Comparison of ENCODE assay signal across 8 cellular contexts in genomic region chr3:45688882-45689786, GRCh38. TPM values are rescaled to one million over a fixed set of nuclear protein-coding genes. Genes with fewer than 3 reads are reported as not detected.
DNase-seq lines count a peak whose midpoint lies in the region; ATAC-seq and TF ChIP-seq lines count a peak whose summit lies in the region.

Gene SACM1L, plus strand, starts transcription at chr3:45689396. Its CDS starts 70 bp downstream, at chr3:45689466.

- H3K4me1 Mint-ChIP-seq in natural killer cell treated with Interleukin-12 subunit alpha and Interleukin-12 subunit beta and Interleukin-15 and Interleukin-18, amount 100 ng/mL, for 72 hours (ENCODE audit: low read depth in 2 of 2) = peaks cover 46 to 53% of the 10 kb centered on the region in 2 donors

- no peaks in the 10 kb centered on the region for H3K27me3 ChIP-seq in H7 (ENCODE audit: control insufficient read depth, insufficient read depth, low read length)

- peak within 1 kb of the TSS; percentile 93 for H3K4me3 Mint-ChIP-seq in natural killer cell treated with Interleukin-12 subunit alpha and Interleukin-12 subunit beta and Interleukin-15 and Interleukin-18, amount 100 ng/mL, for 72 hours

- no peak for TF ChIP-seq CTCF in fibroblast of pulmonary artery (IDR thresholded peaks at IDR 0.05; ENCODE audit: low read length, missing control alignments)

- no peaks in the 10 kb centered on the region for H3K9me3 Mint-ChIP-seq in natural killer cell treated with Interleukin-12 subunit alpha and Interleukin-12 subunit beta and Interleukin-15 and Interleukin-18, amount 100 ng/mL, for 72 hours

- DNase-seq in ELF-1 (ENCODE audit: low read depth, low spot score) (peak; percentile 99), H7 (peak; percentile 90), M059J (ENCODE audit: low read depth) (peak; percentile 96), SHP77 (lab: John Stamatoyannopoulos, UW) (peak; percentile 97 to 98), fibroblast of pulmonary artery (ENCODE audit: low read depth) (peak; percentile 99)
- peak; percentile 95 for DNase-seq in activated effector memory CD4-positive, alpha-beta T cell treated with Interleukin-2 at 50 U/mL for 16 hours
- peak; percentile 99 for DNase-seq in natural killer cell treated with Interleukin-12 subunit alpha and Interleukin-12 subunit beta and Interleukin-15 and Interleukin-18, amount 100 ng/mL, for 72 hours (ENCODE audit: low spot score)
- peak; percentile 97 for DNase-seq in stimulated activated naive CD8-positive, alpha-beta T cell treated with anti-CD3 and anti-CD28 coated beads, Interleukin-15, Interleukin-2, amounts not matched to agents 100 U/mL and 50 U/mL, for 24 hours

- ATAC-seq in natural killer cell treated with Interleukin-12 subunit alpha and Interleukin-12 subunit beta and Interleukin-15 and Interleukin-18, amount 100 ng/mL, for 72 hours = peak; percentile 92 to 95
- peak; percentile 85 for ATAC-seq in stimulated activated naive CD8-positive, alpha-beta T cell treated with anti-CD3 and anti-CD28 coated beads, Interleukin-15, Interleukin-2, amounts not matched to agents 100 U/mL and 50 U/mL, for 24 hours

- peak within 1 kb of the TSS; percentile 91 for H3K4me3 ChIP-seq in H7 (ENCODE audit: insufficient read depth, low read depth, low read length)
- peak within 1 kb of the TSS; percentile 62 for H3K4me3 ChIP-seq in fibroblast of pulmonary artery (replicated peaks; ENCODE audit: low read depth, low read length)

- no peaks in the 10 kb centered on the region; the same call in none of the 2 replicates for H3K36me3 ChIP-seq in H7 (replicated peaks; ENCODE audit: control insufficient read depth, insufficient read depth, low read length)

- H3K36me3 Mint-ChIP-seq in natural killer cell treated with Interleukin-12 subunit alpha and Interleukin-12 subunit beta and Interleukin-15 and Interleukin-18, amount 100 ng/mL, for 72 hours = peaks cover 32% of the 10 kb centered on the region

- peak within 1 kb of the TSS; percentile 98 to 99 for H3K27ac Mint-ChIP-seq in natural killer cell treated with Interleukin-12 subunit alpha and Interleukin-12 subunit beta and Interleukin-15 and Interleukin-18, amount 100 ng/mL, for 72 hours

- no peaks in the 10 kb centered on the region for H3K27me3 Mint-ChIP-seq in natural killer cell treated with Interleukin-12 subunit alpha and Interleukin-12 subunit beta and Interleukin-15 and Interleukin-18, amount 100 ng/mL, for 72 hours

RNA-seq across cellular contexts. Expression of gene SACM1L, which starts in this region (rescaled TPM):
- 31.2 and 50.9 TPM in 2 replicates for total RNA-seq in H7 (2014; rRNA removed; shearing (Covaris generic))
- total RNA-seq in M059J (2014; rRNA removed; shearing (Covaris generic)) = 11.9 and 20.5 TPM in 2 replicates
- 10 to 100 TPM; 73.4 to 75.8 TPM for total RNA-seq in natural killer cell treated with Interleukin-12 subunit alpha and Interleukin-12 subunit beta and Interleukin-15 and Interleukin-18, amount 100 ng/mL, for 72 hours

Comparison
In these comparisons a context has a peak if more than half of its experiments do, and no peak if none do; other contexts are left out.
1. Peak in every context shown above with its lines: DNase-seq, ATAC-seq and H3K4me3 ChIP-seq.